In the genomic region with DNA sequence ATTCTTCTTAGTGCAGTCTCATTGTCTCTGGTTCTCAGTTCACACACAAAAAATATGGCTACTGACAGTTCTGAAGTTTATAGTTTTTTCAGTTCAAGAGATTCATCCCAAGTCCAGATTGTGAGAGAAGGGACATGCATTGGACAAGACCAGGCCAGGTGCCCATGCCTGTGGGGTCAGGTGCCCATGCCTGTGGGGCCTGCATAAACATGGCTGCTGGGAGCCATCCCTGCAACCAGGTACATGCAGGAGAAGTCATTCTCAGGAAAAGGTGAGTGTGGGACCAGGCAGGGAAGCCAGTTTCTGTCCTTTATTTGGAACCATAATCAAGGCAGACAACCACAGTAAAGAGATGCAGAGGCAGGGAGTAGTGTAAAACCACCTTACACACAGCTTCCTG, we compare ENCODE assay signal across 34 cellular contexts. TPM values are rescaled to one million over a fixed set of nuclear protein-coding genes. Genes with fewer than 3 reads are reported as not detected.
"Had no signal": no experiment of that assay in that cellular context is flagged by ENCODE, and none has a peak within 500 bp of the region (broad histone marks: within the 10 kb centered on the region; RNA-seq: fewer than 3 reads in every experiment).

No MANE protein-coding gene starts in this region.

- H3K27me3 ChIP-seq: ascending aorta, body of pancreas had no signal

- H3K4me3 Mint-ChIP-seq: activated B cell treated with CpG ODN at 0.5 μM for 24 hours; activated CD4-positive, alpha-beta T cell treated with anti-CD3 and anti-CD28 coated beads, Interleukin-2, amount 10 ng/mL, durations not matched to agents 24 days and 14 days; activated CD8-positive, alpha-beta memory T cell treated with anti-CD3 and anti-CD28 coated beads, Interleukin-2, amount 10 ng/mL, durations not matched to agents 7 days and 5 days; activated naive CD8-positive, alpha-beta T cell treated with anti-CD3 and anti-CD28 coated beads, Interleukin-2, amount 50 U/mL, for 24 hours; activated T-cell treated with anti-CD3 and anti-CD28 coated beads, Interleukin-2, amount 50 U/mL, for 24 hours; activated T-helper 1 cell treated with anti-CD3 and anti-CD28 coated beads, Interleukin-12 subunit alpha, Interleukin-12 subunit beta, Interleukin-2, Interleukin-4 antibody, amounts not matched to agents 30 ng/mL and 10 ng/mL and 1 ng/mL, durations not matched to agents 14 hours and 24 hours and 36 hours; T-cell had no signal

- H3K9me3 ChIP-seq: ascending aorta, body of pancreas had no signal

- H3K36me3 ChIP-seq: ascending aorta had no signal

- ATAC-seq: activated CD8-positive, alpha-beta memory T cell treated with anti-CD3 and anti-CD28 coated beads, Interleukin-2, amount 10 ng/mL, durations not matched to agents 7 days and 5 days; activated naive CD4-positive, alpha-beta T cell treated with anti-CD3 and anti-CD28 coated beads, Interleukin-2, amount 50 U/mL, for 72 hours; activated naive CD8-positive, alpha-beta T cell treated with anti-CD3 and anti-CD28 coated beads, Interleukin-2, amount 50 U/mL, for 24 hours; body of pancreas; T-cell had no signal

- H3K4me3 ChIP-seq: ascending aorta, body of pancreas had no signal

- H3K27me3 Mint-ChIP-seq: activated CD4-positive, alpha-beta T cell treated with anti-CD3 and anti-CD28 coated beads, Interleukin-2, amount 10 ng/mL, durations not matched to agents 24 days and 14 days; activated naive CD8-positive, alpha-beta T cell treated with anti-CD3 and anti-CD28 coated beads, Interleukin-2, amount 50 U/mL, for 24 hours had no signal

- DNase-seq: activated B cell treated with CpG ODN at 0.5 μM for 24 hours; activated CD4-positive, alpha-beta T cell treated with anti-CD3 and anti-CD28 coated beads for 1 hour; activated CD4-positive, alpha-beta T cell treated with anti-CD3 and anti-CD28 coated beads, Interleukin-2, amount 10 ng/mL, durations not matched to agents 24 days and 14 days; activated CD4-positive, alpha-beta T cell treated with anti-CD3 and anti-CD28 coated beads, Interleukin-2, amount 50 U/mL, for 48 hours; activated CD8-positive, alpha-beta memory T cell treated with anti-CD3 and anti-CD28 coated beads, Interleukin-2, amount 10 ng/mL, durations not matched to agents 7 days and 5 days; activated effector memory CD4-positive, alpha-beta T cell treated with Interleukin-2 at 50 U/mL for 16 hours; activated naive CD4-positive, alpha-beta T cell treated with Interleukin-2 at 50 U/mL for 16 hours; activated naive CD8-positive, alpha-beta T cell treated with anti-CD3 and anti-CD28 coated beads, Interleukin-2, amount 50 U/mL, for 24 hours; activated T-cell treated with anti-CD3 and anti-CD28 coated beads, Interleukin-2, amount 50 U/mL, for 24 hours; amniotic stem cell; body of pancreas; central memory CD4-positive, alpha-beta T cell; Kasumi-1; KBM-7; MV-4-11; NCI-H1092 treated with DMSO at 0.1 percent for 48 hours; NCI-H1417 treated with DMSO at 0.1 percent for 48 hours; NCI-H1694; NCI-H2029; NCI-H2107; NCI-H345; NCI-H510A; NCI-H526 treated with DMSO at 0.1 percent for 48 hours; NCI-H82; NK-92 treated with Interleukin-12 subunit alpha and Interleukin-12 subunit beta, amount 100 ng/mL, for 24 hours; OCI-M1; SIG-M5; T-cell; T-helper 2 cell; T1000 had no signal

- H3K36me3 Mint-ChIP-seq: activated CD8-positive, alpha-beta memory T cell treated with anti-CD3 and anti-CD28 coated beads, Interleukin-2, amount 10 ng/mL, durations not matched to agents 7 days and 5 days; activated naive CD4-positive, alpha-beta T cell treated with anti-CD3 and anti-CD28 coated beads, Interleukin-2, amount 50 U/mL, for 72 hours; T-cell had no signal

- H3K9me3 Mint-ChIP-seq: activated B cell treated with CpG ODN at 0.5 μM for 24 hours; activated CD4-positive, alpha-beta T cell treated with anti-CD3 and anti-CD28 coated beads, Interleukin-2, amount 10 ng/mL, durations not matched to agents 24 days and 14 days; activated naive CD4-positive, alpha-beta T cell treated with anti-CD3 and anti-CD28 coated beads, Interleukin-2, amount 50 U/mL, for 72 hours; activated naive CD8-positive, alpha-beta T cell treated with anti-CD3 and anti-CD28 coated beads, Interleukin-2, amount 50 U/mL, for 24 hours; activated T-cell treated with anti-CD3 and anti-CD28 coated beads, Interleukin-2, amount 50 U/mL, for 24 hours; activated T-helper 1 cell treated with anti-CD3 and anti-CD28 coated beads, Interleukin-12 subunit alpha, Interleukin-12 subunit beta, Interleukin-2, Interleukin-4 antibody, amounts not matched to agents 30 ng/mL and 10 ng/mL and 1 ng/mL, durations not matched to agents 14 hours and 24 hours and 36 hours; T-cell had no signal

- H3K4me1 Mint-ChIP-seq: activated B cell treated with CpG ODN at 0.5 μM for 24 hours; activated CD4-positive, alpha-beta T cell treated with anti-CD3 and anti-CD28 coated beads, Interleukin-2, amount 10 ng/mL, durations not matched to agents 24 days and 14 days; activated CD8-positive, alpha-beta memory T cell treated with anti-CD3 and anti-CD28 coated beads, Interleukin-2, amount 10 ng/mL, durations not matched to agents 7 days and 5 days; activated naive CD8-positive, alpha-beta T cell treated with anti-CD3 and anti-CD28 coated beads, Interleukin-2, amount 50 U/mL, for 24 hours; T-cell had no signal

- H3K27ac Mint-ChIP-seq: activated B cell treated with CpG ODN at 0.5 μM for 24 hours; activated CD4-positive, alpha-beta T cell treated with anti-CD3 and anti-CD28 coated beads, Interleukin-2, amount 10 ng/mL, durations not matched to agents 24 days and 14 days; activated CD8-positive, alpha-beta memory T cell treated with anti-CD3 and anti-CD28 coated beads, Interleukin-2, amount 10 ng/mL, durations not matched to agents 7 days and 5 days; activated naive CD4-positive, alpha-beta T cell treated with anti-CD3 and anti-CD28 coated beads, Interleukin-2, amount 50 U/mL, for 72 hours; activated naive CD8-positive, alpha-beta T cell treated with anti-CD3 and anti-CD28 coated beads, Interleukin-2, amount 50 U/mL, for 24 hours; activated T-cell treated with anti-CD3 and anti-CD28 coated beads, Interleukin-2, amount 50 U/mL, for 24 hours; activated T-helper 1 cell treated with anti-CD3 and anti-CD28 coated beads, Interleukin-12 subunit alpha, Interleukin-12 subunit beta, Interleukin-2, Interleukin-4 antibody, amounts not matched to agents 30 ng/mL and 10 ng/mL and 1 ng/mL, durations not matched to agents 14 hours and 24 hours and 36 hours; T-cell had no signal

RNA-seq across cellular contexts. Expression of gene TM4SF1, which starts 6.3 kb away (rescaled TPM):
- total RNA-seq: activated B cell treated with CpG ODN at 0.5 μM for 24 hours; activated CD8-positive, alpha-beta memory T cell treated with anti-CD3 and anti-CD28 coated beads, Interleukin-2, amount 10 ng/mL, durations not matched to agents 7 days and 5 days; activated naive CD4-positive, alpha-beta T cell treated with anti-CD3 and anti-CD28 coated beads, Interleukin-2, amount 50 U/mL, for 72 hours had no signal

RNA-seq across cellular contexts. Expression of gene TM4SF18, which starts 50.3 kb away (rescaled TPM):
- total RNA-seq: activated B cell treated with CpG ODN at 0.5 μM for 24 hours; activated CD4-positive, alpha-beta T cell treated with anti-CD3 and anti-CD28 coated beads, Interleukin-2, amount 10 ng/mL, durations not matched to agents 24 days and 14 days; activated CD8-positive, alpha-beta memory T cell treated with anti-CD3 and anti-CD28 coated beads, Interleukin-2, amount 10 ng/mL, durations not matched to agents 7 days and 5 days; activated naive CD4-positive, alpha-beta T cell treated with anti-CD3 and anti-CD28 coated beads, Interleukin-2, amount 50 U/mL, for 72 hours; activated T-helper 1 cell treated with anti-CD3 and anti-CD28 coated beads, Interleukin-12 subunit alpha, Interleukin-12 subunit beta, Interleukin-2, Interleukin-4 antibody, amounts not matched to agents 30 ng/mL and 10 ng/mL and 1 ng/mL, durations not matched to agents 14 hours and 24 hours and 36 hours; bronchial epithelial cell; T-cell had no signal
